Comparison of ENCODE assay signal across 11 cellular contexts in genomic region chr22:36456459-36456835, GRCh38. TPM values are rescaled to one million over a fixed set of nuclear protein-coding genes. Genes with fewer than 3 reads are reported as not detected.
DNase-seq lines count a peak whose midpoint lies in the region; ATAC-seq lines count a peak whose summit lies in the region.
"Had no signal": no experiment of that assay in that cellular context is flagged by ENCODE, and none has a peak within 500 bp of the region (broad histone marks: within the 10 kb centered on the region; RNA-seq: fewer than 3 reads in every experiment).

No MANE protein-coding gene starts in this region.

- H3K9me3 Mint-ChIP-seq in activated CD8-positive, alpha-beta memory T cell treated with anti-CD3 and anti-CD28 coated beads, Interleukin-2, amount 10 ng/mL, durations not matched to agents 7 days and 5 days (ENCODE audit: low read depth) = no peaks in the 10 kb centered on the region
- no peaks in the 10 kb centered on the region for H3K9me3 Mint-ChIP-seq in memory B cell
- no peaks in the 10 kb centered on the region for H3K9me3 Mint-ChIP-seq in stimulated activated naive B cell treated with anti-CD40 and anti-IgM and Interleukin-4, amounts not matched to agents 10 μg/mL and 1 μg/mL and 100 μg/mL, for 72 hours

- no peaks in the 10 kb centered on the region for H3K27me3 Mint-ChIP-seq in activated CD8-positive, alpha-beta memory T cell treated with anti-CD3 and anti-CD28 coated beads, Interleukin-2, amount 10 ng/mL, durations not matched to agents 7 days and 5 days
- no peaks in the 10 kb centered on the region for H3K27me3 Mint-ChIP-seq in memory B cell
- H3K27me3 Mint-ChIP-seq in stimulated activated naive B cell treated with anti-CD40 and anti-IgM and Interleukin-4, amounts not matched to agents 10 μg/mL and 1 μg/mL and 100 μg/mL, for 72 hours = no peaks in the 10 kb centered on the region

- H3K4me3 ChIP-seq in SK-N-MC = no peak overlapping the region

- peak overlapping the region; percentile 16 for H3K4me3 Mint-ChIP-seq in activated CD8-positive, alpha-beta memory T cell treated with anti-CD3 and anti-CD28 coated beads, Interleukin-2, amount 10 ng/mL, durations not matched to agents 7 days and 5 days
- peak overlapping the region; percentile 72 for H3K4me3 Mint-ChIP-seq in memory B cell
- H3K4me3 Mint-ChIP-seq in stimulated activated naive B cell treated with anti-CD40 and anti-IgM and Interleukin-4, amounts not matched to agents 10 μg/mL and 1 μg/mL and 100 μg/mL, for 72 hours = no peak overlapping the region

- no peaks in the 10 kb centered on the region for H3K36me3 Mint-ChIP-seq in activated CD8-positive, alpha-beta memory T cell treated with anti-CD3 and anti-CD28 coated beads, Interleukin-2, amount 10 ng/mL, durations not matched to agents 7 days and 5 days
- H3K36me3 Mint-ChIP-seq in memory B cell = no peaks in the 10 kb centered on the region
- H3K36me3 Mint-ChIP-seq in stimulated activated naive B cell treated with anti-CD40 and anti-IgM and Interleukin-4, amounts not matched to agents 10 μg/mL and 1 μg/mL and 100 μg/mL, for 72 hours = no peaks in the 10 kb centered on the region

- no peak overlapping the region for H3K9ac ChIP-seq in SK-N-MC (ENCODE audit: insufficient read length)

- no peaks in the 10 kb centered on the region for H3K9me3 ChIP-seq in SK-N-MC (ENCODE audit: low read depth, low read length)

- no peak for ATAC-seq in activated CD8-positive, alpha-beta memory T cell treated with anti-CD3 and anti-CD28 coated beads, Interleukin-2, amount 10 ng/mL, durations not matched to agents 7 days and 5 days
- no peak for ATAC-seq in memory B cell (ENCODE audit: low read depth)
- no peak for ATAC-seq in stimulated activated naive B cell treated with anti-CD40 and anti-IgM and Interleukin-4, amounts not matched to agents 10 μg/mL and 1 μg/mL and 100 μg/mL, for 72 hours (replicated peaks)

- peak overlapping the region; percentile 96; the same call in 1 of the 2 replicates for H3K27ac ChIP-seq in SK-N-MC

- peaks cover 53% of the 10 kb centered on the region for H3K4me1 Mint-ChIP-seq in activated CD8-positive, alpha-beta memory T cell treated with anti-CD3 and anti-CD28 coated beads, Interleukin-2, amount 10 ng/mL, durations not matched to agents 7 days and 5 days
- peaks cover 28% of the 10 kb centered on the region for H3K4me1 Mint-ChIP-seq in memory B cell
- H3K4me1 Mint-ChIP-seq in stimulated activated naive B cell treated with anti-CD40 and anti-IgM and Interleukin-4, amounts not matched to agents 10 μg/mL and 1 μg/mL and 100 μg/mL, for 72 hours = peaks cover 28 to 34% of the 10 kb centered on the region in 2 donors

- intact Hi-C loops in posterior vena cava (cut with DNase I) = no loop called here

- DNase-seq in activated CD8-positive, alpha-beta memory T cell treated with anti-CD3 and anti-CD28 coated beads, Interleukin-2, amount 10 ng/mL, durations not matched to agents 7 days and 5 days = no peak
- no peak for DNase-seq in activated CD8-positive, alpha-beta memory T cell treated with anti-CD3 and anti-CD28 coated beads, Interleukin-2, amount 50 U/mL, for 48 hours
- DNase-seq in SK-N-MC (ENCODE audit: low read depth, low spot score) (no peak), memory B cell (ENCODE audit: low spot score in 2 of 2) (no peak), NCI-H774 (lab: John Stamatoyannopoulos, UW) (no peak), C1 segment of cervical spinal cord (lab: John Stamatoyannopoulos, UW) (no peak), posterior vena cava (ENCODE audit: low spot score) (no peak)
- DNase-seq in stimulated activated naive B cell treated with anti-CD40 and anti-IgM and Interleukin-4, amounts not matched to agents 10 μg/mL and 1 μg/mL and 100 μg/mL, for 72 hours = no peak
- DNase-seq: GF-D8, hippocampal formation, T1000 had no signal

- CTCF ChIA-PET in activated CD8-positive, alpha-beta memory T cell treated with anti-CD3 and anti-CD28 coated beads, Interleukin-2, amount 10 ng/mL, durations not matched to agents 7 days and 5 days (lab: Charles Lee) = interaction anchor here (1.4 to 2.6 kb wide), 5 partner anchors 8 to 97 kb away, joined by 3 to 22 read pairs (median 6); no protein-coding TSS in a partner anchor

- peak overlapping the region; percentile 75 for H3K27ac Mint-ChIP-seq in activated CD8-positive, alpha-beta memory T cell treated with anti-CD3 and anti-CD28 coated beads, Interleukin-2, amount 10 ng/mL, durations not matched to agents 7 days and 5 days
- peak overlapping the region; percentile 94 for H3K27ac Mint-ChIP-seq in memory B cell
- peak overlapping the region; percentile 63 for H3K27ac Mint-ChIP-seq in stimulated activated naive B cell treated with anti-CD40 and anti-IgM and Interleukin-4, amounts not matched to agents 10 μg/mL and 1 μg/mL and 100 μg/mL, for 72 hours

- no peaks in the 10 kb centered on the region for H3K36me3 ChIP-seq in SK-N-MC (ENCODE audit: insufficient read depth, low read length)

RNA-seq across cellular contexts. Expression of gene TXN2, which starts 25.0 kb away (rescaled TPM):
- 10 to 100 TPM; 78.7 to 82.6 TPM for total RNA-seq in activated CD8-positive, alpha-beta memory T cell treated with anti-CD3 and anti-CD28 coated beads, Interleukin-2, amount 10 ng/mL, durations not matched to agents 7 days and 5 days
- 10 to 100 TPM; 38.7 to 50.1 TPM for total RNA-seq in posterior vena cava

RNA-seq across cellular contexts. Expression of gene FOXRED2, which starts 50.4 kb away (rescaled TPM):
- 10 to 100 TPM; 11.9 to 12.1 TPM for total RNA-seq in activated CD8-positive, alpha-beta memory T cell treated with anti-CD3 and anti-CD28 coated beads, Interleukin-2, amount 10 ng/mL, durations not matched to agents 7 days and 5 days
- 10 to 100 TPM in 1 of 2 donors, 1 to 10 TPM in 1; 7.9 to 17.2 TPM for total RNA-seq in posterior vena cava

Comparison
In these comparisons a context has a peak if more than half of its experiments do, and no peak if none do; other contexts are left out.
1. H3K4me3 Mint-ChIP-seq: peak in activated CD8-positive, alpha-beta memory T cell treated with anti-CD3 and anti-CD28 coated beads, Interleukin-2, amount 10 ng/mL, durations not matched to agents 7 days and 5 days (single experiment) and memory B cell (single experiment); none in stimulated activated naive B cell treated with anti-CD40 and anti-IgM and Interleukin-4, amounts not matched to agents 10 μg/mL and 1 μg/mL and 100 μg/mL, for 72 hours (0 of 2).
2. Peak in every context shown above with its lines, with median percentiles within 50 percentile points of each other: H3K27ac Mint-ChIP-seq.